ENCODE assay signal across 8 cellular contexts in the genomic region with DNA sequence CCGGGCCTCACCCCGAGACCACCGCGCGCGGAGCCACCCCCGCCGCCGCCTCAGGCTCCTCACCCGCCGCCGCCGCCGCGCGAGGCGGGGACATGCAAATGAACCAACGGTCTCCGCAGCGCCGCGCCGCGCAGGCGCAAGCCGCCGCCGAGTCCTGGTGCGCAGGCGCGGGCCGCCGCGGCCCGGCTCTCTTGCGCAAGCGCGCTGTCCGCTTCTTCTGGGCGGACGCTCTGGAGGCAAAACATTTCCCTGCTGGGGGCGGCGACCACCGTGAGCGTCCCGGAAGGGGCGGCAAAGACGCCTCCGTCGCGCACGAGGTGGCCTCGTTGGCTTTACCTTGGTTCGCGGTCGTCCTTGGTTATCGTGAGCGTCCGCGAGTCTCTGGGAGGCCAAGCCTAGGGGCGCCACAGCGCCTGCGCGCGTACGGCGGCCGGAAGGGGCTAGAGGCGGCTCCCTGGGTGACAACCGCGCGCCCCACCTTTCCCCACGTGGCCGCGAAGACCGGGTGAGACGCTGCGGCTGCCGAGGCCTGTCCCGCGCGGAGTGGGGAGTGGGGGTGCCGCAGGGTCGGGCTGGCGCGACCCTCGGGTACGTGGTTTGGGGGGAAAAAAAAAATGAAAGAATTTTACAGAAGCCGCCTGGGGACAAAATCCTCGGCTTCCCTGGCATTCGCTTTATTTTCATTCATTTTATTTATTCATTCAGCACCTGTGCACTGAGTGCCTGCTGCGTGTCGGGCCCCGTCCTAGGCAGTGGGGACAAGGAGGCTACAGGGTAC. TPM values are rescaled to one million over a fixed set of nuclear protein-coding genes. Genes with fewer than 3 reads are reported as not detected.
DNase-seq lines count a peak whose midpoint lies in the region; ATAC-seq, FAIRE-seq and TF ChIP-seq lines count a peak whose summit lies in the region.

Gene ARMC6 (plus strand): TSS at position 178 of the 778 bp plus-strand sequence. CDS start 607 bp downstream, outside the sequence.
Gene SUGP2 (minus strand): TSS at position 92 of the 778 bp plus-strand sequence. CDS start 2,446 bp downstream, outside the sequence.

- no peaks in the 10 kb centered on the region for H3K27me3 ChIP-seq in HUES64 (ENCODE audit: insufficient read depth, low read length)
- no peaks in the 10 kb centered on the region for H3K27me3 ChIP-seq in endothelial cell of umbilical vein (ENCODE audit: control insufficient read depth in 2 of 2, insufficient read depth in 2 of 2, low read length in 2 of 2)

- peak within 1 kb of the TSS; percentile 88 for H3K27ac ChIP-seq in HUES64 (ENCODE audit: low read depth, low read length)
- H3K27ac ChIP-seq in OCI-LY7 (ENCODE audit: low read depth, low read length, poor library complexity, severe bottlenecking) = peak within 1 kb of the TSS; percentile 91
- H3K27ac ChIP-seq in endothelial cell of umbilical vein (ENCODE audit: insufficient read depth, low read depth, low read length) = peak within 1 kb of the TSS; percentile 50

- peaks cover 24% of the 10 kb centered on the region for H3K36me3 Mint-ChIP-seq in Calu3 (ENCODE audit: insufficient read depth, unreplicated experiment)

- H3K79me2 ChIP-seq in OCI-LY7 (ENCODE audit: insufficient read depth, low read depth, low read length) (peaks cover 83% of the 10 kb centered on the region), endothelial cell of umbilical vein (ENCODE audit: control insufficient read depth, insufficient read depth, low read length) (peaks cover 62% of the 10 kb centered on the region)

- no peaks in the 10 kb centered on the region for H4K20me1 ChIP-seq in OCI-LY7 (ENCODE audit: insufficient read depth, low read length)
- no peaks in the 10 kb centered on the region for H4K20me1 ChIP-seq in endothelial cell of umbilical vein (replicated peaks; ENCODE audit: control insufficient read depth, extremely low read depth, insufficient read depth, low read length)

- H3K9me3 ChIP-seq in HUES64 (ENCODE audit: insufficient read depth, low read depth, low read length) = peaks cover 13% of the 10 kb centered on the region; the same call in 1 of the 2 replicates
- H3K9me3 ChIP-seq in OCI-LY7 (ENCODE audit: low read length) = peaks cover 8% of the 10 kb centered on the region; the same call in 1 of the 2 replicates
- H3K9me3 ChIP-seq in endothelial cell of umbilical vein (replicated peaks; ENCODE audit: control insufficient read depth, insufficient read depth, low read length) = no peaks in the 10 kb centered on the region

- intact Hi-C loops in Calu3 (cut with micrococcal nuclease; ENCODE audit: unreplicated experiment) = no loop called here
- intact Hi-C loops in OCI-LY7 (cut with micrococcal nuclease; ENCODE audit: unreplicated experiment) = no loop called here
- intact Hi-C loops in endothelial cell of umbilical vein (cut with micrococcal nuclease) = loop anchor here (1.0 kb wide), 1 partner anchor 30 kb away; the partner anchor contains the start of gene SLC25A42

- H3K4me1 Mint-ChIP-seq in Calu3 (ENCODE audit: low read depth, unreplicated experiment) = no peaks in the 10 kb centered on the region

- no peaks in the 10 kb centered on the region for H3K9me2 ChIP-seq in OCI-LY7 (ENCODE audit: insufficient read depth, low read length)

- H3K36me3 ChIP-seq in HUES64 (ENCODE audit: insufficient read depth, low read length) = peaks cover 57% of the 10 kb centered on the region
- peaks cover 65% of the 10 kb centered on the region for H3K36me3 ChIP-seq in OCI-LY7 (ENCODE audit: insufficient read depth, low read length)
- H3K36me3 ChIP-seq in endothelial cell of umbilical vein (ENCODE audit: control insufficient read depth in 2 of 2, extremely low read depth in 1 of 2, insufficient read depth in 2 of 2, low read length in 2 of 2) = peaks cover 3 to 5% of the 10 kb centered on the region in 2 experiments

- TF ChIP-seq CTCF in Calu3 (IDR thresholded peaks at IDR 0.05; ENCODE audit: unreplicated experiment) (no peak), OCI-LY7 (conservative IDR thresholded peaks at IDR 0.05; ENCODE audit: low read length) (no peak), endothelial cell of umbilical vein (IDR thresholded peaks at IDR 0.05; ENCODE audit: extremely low read depth in 1 of 2, insufficient read depth in 1 of 2, low read depth in 1 of 2, low read length in 2 of 2) (no peak)

- H3K27ac Mint-ChIP-seq in Calu3 (ENCODE audit: unreplicated experiment) = peak within 1 kb of the TSS; percentile 61

- H3K9ac ChIP-seq in HUES64 (ENCODE audit: low read depth, low read length) = peak within 1 kb of the TSS; percentile 86
- peak within 1 kb of the TSS; percentile 86 for H3K9ac ChIP-seq in endothelial cell of umbilical vein (replicated peaks; ENCODE audit: extremely low read depth, insufficient read depth, low read length)

- peak; percentile 78 for TF ChIP-seq POLR2A in endothelial cell of umbilical vein (IDR thresholded peaks at IDR 0.05; ENCODE audit: low read depth, low read length)

- FAIRE-seq in endothelial cell of umbilical vein (lab: Jason Lieb, UNC) = peak; percentile 91

- H3K4me3 Mint-ChIP-seq in Calu3 (ENCODE audit: low read depth, unreplicated experiment) = peak within 1 kb of the TSS; percentile 93

- DNase-seq in Calu3 (peak; percentile 80), OCI-LY7 (ENCODE audit: low spot score) (peak; percentile 94), endothelial cell of umbilical vein (ENCODE audit: low read depth, low spot score) (peak; percentile 94), middle frontal gyrus (ENCODE audit: extremely low spot score, low spot score) (peak; percentile 75)
- DNase-seq in activated CD8-positive, alpha-beta memory T cell treated with anti-CD3 and anti-CD28 coated beads, Interleukin-2, amount 50 U/mL, for 48 hours = peak; percentile 95
- DNase-seq in stimulated activated CD8-positive, alpha-beta memory T cell treated with anti-CD3 and anti-CD28 coated beads, Interleukin-15, amount 100 ng/mL, for 48 hours (ENCODE audit: low read depth in 2 of 2) = peak; percentile 87

- POLR2A ChIA-PET in OCI-LY7 (lab: Charles Lee) = no interaction called here
- POLR2A ChIA-PET in endothelial cell of umbilical vein (lab: Charles Lee) = no interaction called here

- H3K4me2 ChIP-seq in OCI-LY7 (ENCODE audit: low read length) (peak within 1 kb of the TSS; percentile 100), endothelial cell of umbilical vein (ENCODE audit: insufficient read depth, low read length) (peak within 1 kb of the TSS; percentile 90)

- no peaks in the 10 kb centered on the region for H3K9me3 Mint-ChIP-seq in Calu3 (ENCODE audit: low read depth, unreplicated experiment)

- BruUV-seq in Calu3 (replicated peaks; lab: Mats Ljungman, UMichigan) = no TSS peak
- no TSS peak for BruUV-seq in OCI-LY7 (replicated peaks; lab: Mats Ljungman, UMichigan)
- BruUV-seq in endothelial cell of umbilical vein (replicated peaks; lab: Mats Ljungman, UMichigan) = no TSS peak

- WGBS in HUES64 = under 1% methylated on average over 94 of the region's 94 CpGs

- ATAC-seq in GM21447 (IDR thresholded peaks at IDR 0.05; ENCODE audit: unreplicated experiment) = peak; percentile 54

- H3K4me1 ChIP-seq in HUES64 (ENCODE audit: insufficient read depth, low read length) (peaks cover 6% of the 10 kb centered on the region; the same call in 1 of the 2 replicates), OCI-LY7 (ENCODE audit: insufficient read depth, low read length, poor library complexity, severe bottlenecking) (peaks cover 27% of the 10 kb centered on the region), endothelial cell of umbilical vein (ENCODE audit: control insufficient read depth, extremely low read depth, insufficient read depth, low read length) (peaks cover 12% of the 10 kb centered on the region)

- CTCF ChIA-PET in Calu3 (lab: Charles Lee) (no interaction called here), OCI-LY7 (lab: Charles Lee; ENCODE audit: unreplicated experiment) (no interaction called here), endothelial cell of umbilical vein (lab: Charles Lee) (no interaction called here)

- dilution Hi-C loops in endothelial cell of umbilical vein (cut with MboI; ENCODE audit: extremely low pct_ligation_motif_present, low sequenced_read_pairs) = no loop called here

- no peaks in the 10 kb centered on the region for H3K27me3 Mint-ChIP-seq in Calu3 (ENCODE audit: unreplicated experiment)

- H2AFZ ChIP-seq in OCI-LY7 (ENCODE audit: low read length) = peak within 1 kb of the TSS; percentile 68; the same call in 1 of the 2 replicates
- H2AFZ ChIP-seq in endothelial cell of umbilical vein (ENCODE audit: low read depth, low read length) = peak within 1 kb of the TSS; percentile 86

- no peaks in the 10 kb centered on the region for H3K9me1 ChIP-seq in endothelial cell of umbilical vein (replicated peaks; ENCODE audit: control insufficient read depth, extremely low read depth, insufficient read depth, low read length)

- H3K4me3 ChIP-seq in HUES64 (ENCODE audit: low read length) = peak within 1 kb of the TSS; percentile 78
- H3K4me3 ChIP-seq in OCI-LY7 (ENCODE audit: low read depth, low read length, poor library complexity, severe bottlenecking) = peak within 1 kb of the TSS; percentile 96
- H3K4me3 ChIP-seq in endothelial cell of umbilical vein (replicated peaks in 1 of 3; ENCODE audit: insufficient read depth in 1 of 3, low read depth in 1 of 3, low read length in 3 of 3) = peak within 1 kb of the TSS; percentile 72 to 96 (median 96)

RNA-seq across cellular contexts. Expression of gene ARMC6, which starts in this region (rescaled TPM):
- total RNA-seq in Calu3 (2022) = 24.0 and 24.6 TPM in 2 replicates
- 52.1 TPM for polyA plus RNA-seq in HUES64 (2013, experiment 1 of 2)
- 41.5 TPM for polyA plus RNA-seq in HUES64 (2013, experiment 2 of 2)
- total RNA-seq in OCI-LY7 (2014; rRNA removed; shearing (Covaris generic)) = 72.4 and 104 TPM in 2 replicates
- total RNA-seq in OCI-LY7 (2022) = 53.3 and 63.9 TPM in 2 replicates
- total RNA-seq in endothelial cell of umbilical vein = 35.4 and 44.7 TPM in 2 replicates
- 33.9 and 42.4 TPM in 2 replicates for polyA plus RNA-seq in endothelial cell of umbilical vein
- polyA plus RNA-seq in endothelial cell of umbilical vein (2011; cell fraction: cytosol; rRNA removed) = 32.8 and 38.0 TPM in 2 replicates
- polyA plus RNA-seq in endothelial cell of umbilical vein (2011; cell fraction: nucleus; rRNA removed) = 27.2 and 28.9 TPM in 2 replicates
- 35.8 and 36.5 TPM in 2 replicates for polyA plus RNA-seq in endothelial cell of umbilical vein (2012)
- polyA minus RNA-seq in endothelial cell of umbilical vein = 36.2 and 41.6 TPM in 2 replicates
- polyA minus RNA-seq in endothelial cell of umbilical vein (2011; cell fraction: cytosol; rRNA and poly(A)+ RNA removed) = 51.7 TPM
- 14.3 and 14.7 TPM in 2 replicates for polyA minus RNA-seq in endothelial cell of umbilical vein (2011; cell fraction: nucleus; rRNA and poly(A)+ RNA removed)

RNA-seq across cellular contexts. Expression of gene SUGP2, which starts in this region (rescaled TPM):
- total RNA-seq in Calu3 (2022) (67.1 and 77.2 TPM in 2 replicates), OCI-LY7 (2022) (229 and 288 TPM in 2 replicates), endothelial cell of umbilical vein (74.4 and 79.7 TPM in 2 replicates)
- 55.4 TPM for polyA plus RNA-seq in HUES64 (2013, experiment 1 of 2)
- 68.2 TPM for polyA plus RNA-seq in HUES64 (2013, experiment 2 of 2)
- total RNA-seq in OCI-LY7 (2014; rRNA removed; shearing (Covaris generic)) = 111 and 113 TPM in 2 replicates
- polyA plus RNA-seq in endothelial cell of umbilical vein = 43.3 and 44.6 TPM in 2 replicates
- polyA plus RNA-seq in endothelial cell of umbilical vein (2011; cell fraction: cytosol; rRNA removed) = 19.8 and 27.1 TPM in 2 replicates
- polyA plus RNA-seq in endothelial cell of umbilical vein (2011; cell fraction: nucleus; rRNA removed) = 265 and 309 TPM in 2 replicates
- 57.1 and 59.2 TPM in 2 replicates for polyA plus RNA-seq in endothelial cell of umbilical vein (2012)
- 30.7 and 39.0 TPM in 2 replicates for polyA minus RNA-seq in endothelial cell of umbilical vein
- polyA minus RNA-seq in endothelial cell of umbilical vein (2011; cell fraction: cytosol; rRNA and poly(A)+ RNA removed) = 12.4 TPM
- 52.7 and 74.6 TPM in 2 replicates for polyA minus RNA-seq in endothelial cell of umbilical vein (2011; cell fraction: nucleus; rRNA and poly(A)+ RNA removed)

Comparison
In these comparisons a context has a peak if more than half of its experiments do, and no peak if none do; other contexts are left out.
1. Peak in every context shown above with its lines: DNase-seq, ATAC-seq, H3K4me3 ChIP-seq and H3K27ac ChIP-seq.